ENCODE assay signal across 31 cellular contexts in the genomic region with DNA sequence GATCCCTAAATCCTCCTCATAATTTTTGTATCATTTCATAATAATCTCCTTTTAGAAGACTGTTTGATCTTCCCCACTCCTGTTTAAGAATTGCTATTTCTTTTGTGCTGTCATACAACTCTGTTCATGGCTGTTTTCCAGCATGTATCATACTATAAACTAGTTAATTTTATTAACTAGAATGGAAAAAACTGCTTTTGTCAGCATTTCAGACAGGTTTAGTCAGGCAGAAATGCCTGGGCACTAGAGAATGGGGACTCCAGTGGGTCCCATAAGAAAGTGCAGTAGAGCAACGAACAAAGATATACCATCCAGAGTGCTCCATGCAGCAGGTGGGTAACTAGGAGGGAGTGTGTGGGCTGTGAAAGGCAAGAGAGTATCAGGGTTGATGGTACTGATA.
"Had no signal": no experiment of that assay in that cellular context is flagged by ENCODE, and none has a peak within 500 bp of the region (broad histone marks: within the 10 kb centered on the region; RNA-seq: fewer than 3 reads in every experiment).

No MANE protein-coding gene starts in this region.

- H3K27ac ChIP-seq: neural progenitor cell, ovary, parathyroid adenoma, psoas muscle, skin epidermis, spleen, suprapubic skin, testis, tibial artery, transverse colon, upper lobe of right lung, uterus had no signal

- H3K9ac ChIP-seq: neural progenitor cell, parathyroid adenoma had no signal

- H3K4me1 ChIP-seq: neural progenitor cell, parathyroid adenoma, psoas muscle, spleen, suprapubic skin, testis, tibial artery, transverse colon, upper lobe of right lung, uterus had no signal

- H3K36me3 Mint-ChIP-seq: neural progenitor cell; stimulated activated memory B cell treated with anti-CD40 and anti-IgM and Interleukin-4, amounts not matched to agents 10 μg/mL and 1 μg/mL and 100 μg/mL, for 72 hours; type B pancreatic cell had no signal

- H3K4me2 ChIP-seq: neural progenitor cell, smooth muscle cell had no signal

- H3K27ac Mint-ChIP-seq: natural killer cell; nephron; neural progenitor cell; progenitor cell of endocrine pancreas; stimulated activated memory B cell treated with anti-CD40 and anti-IgM and Interleukin-4, amounts not matched to agents 10 μg/mL and 1 μg/mL and 100 μg/mL, for 72 hours; stimulated activated naive CD8-positive, alpha-beta T cell treated with anti-CD3 and anti-CD28 coated beads, Interleukin-15, amount 100 ng/mL, for 72 hours; type B pancreatic cell had no signal

- ATAC-seq: natural killer cell; psoas muscle; right cardiac atrium; sciatic nerve; stimulated activated memory B cell treated with anti-CD40 and anti-IgM and Interleukin-4, amounts not matched to agents 10 μg/mL and 1 μg/mL and 100 μg/mL, for 72 hours; stimulated activated naive CD8-positive, alpha-beta T cell treated with anti-CD3 and anti-CD28 coated beads, Interleukin-15, amount 100 ng/mL, for 72 hours; stimulated activated naive CD8-positive, alpha-beta T cell treated with anti-CD3 and anti-CD28 coated beads, Interleukin-15, Interleukin-2, amounts not matched to agents 100 U/mL and 50 U/mL, for 24 hours; upper lobe of right lung had no signal

- H3K9me3 ChIP-seq: ovary, suprapubic skin, testis, transverse colon, upper lobe of right lung had no signal

- H3K4me3 ChIP-seq: neural progenitor cell, ovary, psoas muscle, skin epidermis, smooth muscle cell, spleen, suprapubic skin, testis, tibial artery, transverse colon, upper lobe of right lung, uterus had no signal

- H3K36me3 ChIP-seq: neural progenitor cell, ovary, spleen, suprapubic skin, tibial artery, transverse colon, upper lobe of right lung, uterus had no signal

- H3K27me3 ChIP-seq: neural progenitor cell, ovary, spleen, suprapubic skin, testis, tibial artery, transverse colon, upper lobe of right lung, uterus had no signal

- H3K9me3 Mint-ChIP-seq: stimulated activated memory B cell treated with anti-CD40 and anti-IgM and Interleukin-4, amounts not matched to agents 10 μg/mL and 1 μg/mL and 100 μg/mL, for 72 hours had no signal

- DNase-seq: natural killer cell; occipital lobe; ovary; posterior cingulate gyrus; psoas muscle; right cardiac atrium; spleen; stimulated activated CD4-positive, alpha-beta T cell treated with anti-CD3 and anti-CD28 coated beads, Interleukin-12 subunit alpha, Interleukin-12 subunit beta, amount 100 ng/mL, for 4 hours; stimulated activated CD4-positive, alpha-beta T cell treated with anti-CD3 and anti-CD28 coated beads, Interleukin-1b, Interleukin-23, amount 100 ng/mL, for 48 hours; stimulated activated CD4-positive, alpha-beta T cell treated with anti-CD3 and anti-CD28 coated beads, Interleukin-4, amount 100 ng/mL, for 1 hour; stimulated activated CD4-positive, alpha-beta T cell treated with anti-CD3 and anti-CD28 coated beads, Interleukin-4, amount 100 ng/mL, for 4 hours; stimulated activated CD8-positive, alpha-beta memory T cell treated with anti-CD3 and anti-CD28 coated beads, Interleukin-4, amount 100 ng/mL, for 48 hours; stimulated activated naive CD4-positive, alpha-beta T cell; stimulated activated naive CD8-positive, alpha-beta T cell treated with anti-CD3 and anti-CD28 coated beads, Interleukin-15, amount 100 ng/mL, for 72 hours; stimulated activated naive CD8-positive, alpha-beta T cell treated with anti-CD3 and anti-CD28 coated beads, Interleukin-15, Interleukin-2, amounts not matched to agents 100 U/mL and 50 U/mL, for 24 hours; substantia nigra; testis; tibial artery; transverse colon; upper lobe of right lung; uterus had no signal

- H3K4me1 Mint-ChIP-seq: natural killer cell; neural progenitor cell; stimulated activated memory B cell treated with anti-CD40 and anti-IgM and Interleukin-4, amounts not matched to agents 10 μg/mL and 1 μg/mL and 100 μg/mL, for 72 hours; stimulated activated naive CD8-positive, alpha-beta T cell treated with anti-CD3 and anti-CD28 coated beads, Interleukin-15, amount 100 ng/mL, for 72 hours had no signal

- H2AFZ ChIP-seq: neural progenitor cell, parathyroid adenoma had no signal

- H3K27me3 Mint-ChIP-seq: progenitor cell of endocrine pancreas; stimulated activated memory B cell treated with anti-CD40 and anti-IgM and Interleukin-4, amounts not matched to agents 10 μg/mL and 1 μg/mL and 100 μg/mL, for 72 hours; stimulated activated naive CD8-positive, alpha-beta T cell treated with anti-CD3 and anti-CD28 coated beads, Interleukin-15, amount 100 ng/mL, for 72 hours; type B pancreatic cell had no signal

- H3K4me3 Mint-ChIP-seq: natural killer cell; nephron; neural progenitor cell; stimulated activated memory B cell treated with anti-CD40 and anti-IgM and Interleukin-4, amounts not matched to agents 10 μg/mL and 1 μg/mL and 100 μg/mL, for 72 hours; stimulated activated naive CD8-positive, alpha-beta T cell treated with anti-CD3 and anti-CD28 coated beads, Interleukin-15, amount 100 ng/mL, for 72 hours; type B pancreatic cell had no signal
